In the genomic region with DNA sequence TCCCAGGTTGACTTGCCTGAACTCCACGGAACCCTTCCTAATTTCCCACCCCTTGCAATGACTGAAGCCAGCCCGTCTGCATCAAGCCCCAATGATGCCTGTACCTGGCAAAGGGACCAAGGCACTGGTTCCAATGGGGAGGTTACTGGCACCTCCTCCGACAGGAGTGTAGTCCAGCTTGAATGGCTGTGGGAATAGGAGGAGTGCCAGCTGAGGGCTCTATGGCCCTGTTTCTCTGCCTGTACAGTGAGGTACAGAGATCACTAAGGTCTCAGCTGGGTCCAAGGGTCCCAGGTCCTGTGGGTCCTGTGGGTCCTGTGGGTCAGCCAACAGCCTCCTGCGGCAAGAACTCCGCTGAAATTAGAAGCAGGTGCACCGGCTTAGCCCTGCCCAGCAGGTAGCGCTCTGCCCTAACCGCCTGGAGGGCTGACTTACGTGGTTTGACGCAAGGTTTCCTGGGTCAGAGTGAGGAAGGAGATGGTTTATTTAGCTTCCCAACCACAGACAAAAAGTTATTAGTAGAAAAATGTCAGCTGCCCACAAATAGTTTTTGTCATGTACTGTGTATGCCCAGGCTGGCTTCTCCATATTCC, we compare ENCODE assay signal across 16 cellular contexts. TPM values are rescaled to one million over a fixed set of nuclear protein-coding genes. Genes with fewer than 3 reads are reported as not detected.
DNase-seq lines count a peak whose midpoint lies in the region; ATAC-seq lines count a peak whose summit lies in the region.
"Had no signal": no experiment of that assay in that cellular context is flagged by ENCODE, and none has a peak within 500 bp of the region (broad histone marks: within the 10 kb centered on the region; RNA-seq: fewer than 3 reads in every experiment).

No MANE protein-coding gene starts in this region.

- no peaks in the 10 kb centered on the region for H3K27me3 ChIP-seq in mesendoderm (ENCODE audit: insufficient read depth, low read length, poor library complexity)
- H3K27me3 ChIP-seq: right lobe of liver, upper lobe of left lung had no signal

- no peak overlapping the region for H3K56ac ChIP-seq in mesendoderm (ENCODE audit: low read length)

- no CpG with 5 or more reads among the region's 10 CpGs for WGBS in mesendoderm (ENCODE audit: extremely low coverage, insufficient coverage, low lambda C conversion rate)

- H3K4ac ChIP-seq in mesendoderm (ENCODE audit: low read depth, low read length): no peak overlapping the region

- H4K5ac ChIP-seq in mesendoderm (ENCODE audit: low read length): no peak overlapping the region

- no peaks in the 10 kb centered on the region for H3K79me2 ChIP-seq in mesendoderm (ENCODE audit: control insufficient read depth, insufficient read depth, low read length)

- no peak overlapping the region for H3K4me2 ChIP-seq in mesendoderm (ENCODE audit: low read length)

- H3K27ac ChIP-seq in mesendoderm (ENCODE audit: low read depth, low read length): no peak overlapping the region
- H3K27ac ChIP-seq: right lobe of liver, upper lobe of left lung had no signal

- no peak overlapping the region for H2BK15ac ChIP-seq in mesendoderm (replicated peaks; ENCODE audit: low read depth)

- no peak overlapping the region for H2BK5ac ChIP-seq in mesendoderm (ENCODE audit: low read length)

- no peak overlapping the region for H3K4me3 ChIP-seq in mesendoderm (ENCODE audit: low read length)
- H3K4me3 ChIP-seq: right lobe of liver, upper lobe of left lung had no signal

- no peak overlapping the region for H2AK5ac ChIP-seq in mesendoderm (ENCODE audit: low read length)

- ATAC-seq in HG03520 (IDR thresholded peaks at IDR 0.05; ENCODE audit: unreplicated experiment) (peak; percentile 50), HG03432 (IDR thresholded peaks at IDR 0.05; ENCODE audit: unreplicated experiment) (no peak)
- ATAC-seq: SK-N-SH treated with all-trans-retinoic acid at 6 μM for 48 hours had no signal

- no peak overlapping the region for H2BK120ac ChIP-seq in mesendoderm (ENCODE audit: low read depth, low read length)

- no peaks in the 10 kb centered on the region for H3K79me1 ChIP-seq in mesendoderm (ENCODE audit: low read length)

- H3K9ac ChIP-seq in mesendoderm (ENCODE audit: low read length): no peak overlapping the region

- DNase-seq in DMS53 (lab: John Stamatoyannopoulos, UW): peak; percentile 8
- no peak for DNase-seq in DMS53 treated with DMSO at 0.1 percent for 48 hours (lab: John Stamatoyannopoulos, UW; ENCODE audit: unreplicated experiment)
- DNase-seq in UCSD-AML1 (lab: John Stamatoyannopoulos, UW; ENCODE audit: unreplicated experiment): peak; percentile 33
- peak; percentile 47 for DNase-seq in mesendoderm
- DNase-seq in NCI-H1092 treated with DMSO at 0.1 percent for 48 hours (lab: John Stamatoyannopoulos, UW): no peak
- DNase-seq in NCI-H2196 (lab: John Stamatoyannopoulos, UW; ENCODE audit: unreplicated experiment): no peak
- DNase-seq: 8988T; KBM-7; NCI-H187 treated with DMSO at 0.1 percent for 48 hours; stimulated activated CD4-positive, alpha-beta T cell treated with anti-CD3 and anti-CD28 coated beads, Interleukin-2, amount 100 ng/mL, for 48 hours; upper lobe of left lung had no signal

- no peak overlapping the region for H3K18ac ChIP-seq in mesendoderm (ENCODE audit: low read length)

- no peaks in the 10 kb centered on the region for H3K4me1 ChIP-seq in mesendoderm (ENCODE audit: control insufficient read depth, low read depth, low read length)
- H3K4me1 ChIP-seq: upper lobe of left lung had no signal

- no peaks in the 10 kb centered on the region for H3K36me3 ChIP-seq in mesendoderm (ENCODE audit: control insufficient read depth, insufficient read depth, low read length)
- H3K36me3 ChIP-seq: right lobe of liver, upper lobe of left lung had no signal

- H3K23ac ChIP-seq in mesendoderm (ENCODE audit: low read length): no peak overlapping the region

- no peak overlapping the region for H4K8ac ChIP-seq in mesendoderm (ENCODE audit: low read depth, low read length)

RNA-seq across cellular contexts. Expression of a gene that starts 9.9 kb away (rescaled TPM):
- polyA plus RNA-seq in mesendoderm (2013, experiment 1 of 2): not detected
- polyA plus RNA-seq in mesendoderm (2013, experiment 2 of 2): not detected
- polyA plus RNA-seq: CD4-positive, CD25-positive, alpha-beta regulatory T cell had no signal

RNA-seq across cellular contexts. Expression of a gene that starts 13.5 kb away (rescaled TPM):
- polyA plus RNA-seq in mesendoderm (2013, experiment 1 of 2): not detected
- not detected for polyA plus RNA-seq in mesendoderm (2013, experiment 2 of 2)
- polyA plus RNA-seq: CD4-positive, CD25-positive, alpha-beta regulatory T cell had no signal

RNA-seq across cellular contexts. Expression of a gene that starts 23.3 kb away (rescaled TPM):
- polyA plus RNA-seq in mesendoderm (2013, experiment 1 of 2): not detected
- polyA plus RNA-seq in mesendoderm (2013, experiment 2 of 2): not detected
- polyA plus RNA-seq: CD4-positive, CD25-positive, alpha-beta regulatory T cell had no signal

RNA-seq across cellular contexts. Expression of a gene that starts 41.0 kb away (rescaled TPM):
- not detected for polyA plus RNA-seq in mesendoderm (2013, experiment 1 of 2)
- not detected for polyA plus RNA-seq in mesendoderm (2013, experiment 2 of 2)
- polyA plus RNA-seq: CD4-positive, CD25-positive, alpha-beta regulatory T cell had no signal

RNA-seq across cellular contexts. Expression of a gene that starts 52.2 kb away (rescaled TPM):
- not detected for polyA plus RNA-seq in mesendoderm (2013, experiment 1 of 2)
- polyA plus RNA-seq in mesendoderm (2013, experiment 2 of 2): not detected
- polyA plus RNA-seq: CD4-positive, CD25-positive, alpha-beta regulatory T cell had no signal

Comparison
In these comparisons a context has a peak if more than half of its experiments do, and no peak if none do; other contexts are left out.
1. DNase-seq: peak in DMS53 (single experiment), UCSD-AML1 (single experiment) and mesendoderm (single experiment); none in DMS53 treated with DMSO at 0.1 percent for 48 hours (single experiment), NCI-H1092 treated with DMSO at 0.1 percent for 48 hours (single experiment) and NCI-H2196 (single experiment).